Comparison of ENCODE assay signal across 1 cellular context in the genomic region with DNA sequence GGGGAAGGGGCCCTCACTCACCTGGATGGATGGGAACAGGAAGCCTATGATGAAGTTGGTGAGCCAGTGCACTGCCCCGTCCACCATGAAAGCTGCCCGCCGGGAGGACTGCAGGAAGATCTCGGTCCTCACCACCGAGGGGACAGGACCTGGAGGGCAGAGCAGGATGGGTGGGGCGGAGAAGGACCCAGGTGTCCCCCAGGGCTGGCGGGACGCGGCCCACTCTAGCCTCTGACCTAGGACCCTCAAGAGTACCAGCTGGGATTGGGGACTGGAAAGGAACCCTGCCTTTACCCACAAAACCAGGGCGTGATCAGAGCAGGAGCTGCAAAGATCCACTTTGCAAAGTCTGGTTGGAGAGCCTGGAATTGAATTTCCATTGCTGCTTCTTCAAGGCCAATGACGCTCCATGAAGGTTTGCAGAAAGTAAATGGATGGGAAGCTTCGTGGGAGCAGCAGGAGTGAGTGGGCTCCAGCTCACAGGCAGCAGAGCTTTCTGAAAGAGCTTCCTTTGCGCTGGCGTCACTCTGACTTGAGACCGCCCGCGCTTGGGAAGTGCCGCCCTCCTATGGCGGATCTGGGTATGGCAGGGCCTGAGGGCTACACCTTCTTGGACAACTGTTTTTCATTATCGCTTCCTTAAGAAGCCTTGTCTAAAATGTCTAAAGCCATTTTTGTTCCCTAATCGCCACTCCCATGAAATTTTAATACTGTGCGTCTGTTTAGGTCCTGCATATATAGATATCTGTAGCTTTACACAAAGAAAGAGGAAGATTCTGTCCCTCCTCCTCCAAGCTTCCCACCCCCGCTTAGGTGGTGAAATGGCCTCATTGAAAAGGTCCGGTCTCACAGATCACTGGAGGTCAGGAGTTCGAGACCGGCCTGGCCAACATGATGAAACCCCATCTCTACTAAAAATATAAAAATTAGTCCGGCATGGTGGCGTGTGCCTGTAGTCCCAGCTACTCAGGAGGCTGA.
A peak's percentile ranks its signal among the peaks of the same experiment; 100 is the strongest.
TF ChIP-seq lines count a peak whose summit lies in the region.

No MANE protein-coding gene starts in this region.

TF ChIP-seq in GM12878, 131 proteins besides CTCF, POLR2A, EP300 and RAD21 (continued from another document):
- TF ChIP-seq, protein P1, sequence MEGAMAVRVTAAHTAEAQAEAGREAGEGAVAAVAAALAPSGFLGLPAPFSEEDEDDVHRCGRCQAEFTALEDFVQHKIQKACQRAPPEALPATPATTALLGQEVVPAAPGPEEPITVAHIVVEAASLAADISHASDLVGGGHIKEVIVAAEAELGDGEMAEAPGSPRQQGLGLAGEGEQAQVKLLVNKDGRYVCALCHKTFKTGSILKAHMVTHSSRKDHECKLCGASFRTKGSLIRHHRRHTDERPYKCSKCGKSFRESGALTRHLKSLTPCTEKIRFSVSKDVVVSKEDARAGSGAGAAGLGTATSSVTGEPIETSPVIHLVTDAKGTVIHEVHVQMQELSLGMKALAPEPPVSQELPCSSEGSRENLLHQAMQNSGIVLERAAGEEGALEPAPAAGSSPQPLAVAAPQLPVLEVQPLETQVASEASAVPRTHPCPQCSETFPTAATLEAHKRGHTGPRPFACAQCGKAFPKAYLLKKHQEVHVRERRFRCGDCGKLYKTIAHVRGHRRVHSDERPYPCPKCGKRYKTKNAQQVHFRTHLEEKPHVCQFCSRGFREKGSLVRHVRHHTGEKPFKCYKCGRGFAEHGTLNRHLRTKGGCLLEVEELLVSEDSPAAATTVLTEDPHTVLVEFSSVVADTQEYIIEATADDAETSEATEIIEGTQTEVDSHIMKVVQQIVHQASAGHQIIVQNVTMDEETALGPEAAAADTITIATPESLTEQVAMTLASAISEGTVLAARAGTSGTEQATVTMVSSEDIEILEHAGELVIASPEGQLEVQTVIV (IDR thresholded peaks at IDR 0.05; ENCODE audit: borderline replicate concordance, partially characterized antibody), result no peak
- TF ChIP-seq BHLHE40 (IDR thresholded peaks at IDR 0.05; ENCODE audit: borderline replicate concordance in 1 of 2, low read depth in 2 of 2, low read length in 1 of 2) (0 out of 4 replicates have a peak, but pooled peaks of 1 of the 2 experiments have one; percentile 16), YY1 (IDR thresholded peaks at IDR 0.05; ENCODE audit: low read depth, low read length) (peak; percentile 62; the same call in 1 of the 2 replicates), SREBF1 (IDR thresholded peaks at IDR 0.05; ENCODE audit: low read length) (no peak), DPF2 (IDR thresholded peaks at IDR 0.05) (0 out of 2 replicates have a peak, but pooled peaks have one; percentile 18), CBFB (IDR thresholded peaks at IDR 0.05; ENCODE audit: low read depth) (no peak), CREB1 (IDR thresholded peaks at IDR 0.05; ENCODE audit: low read depth) (0 out of 2 replicates have a peak, but pooled peaks have one; percentile 23), ZNF622 (IDR thresholded peaks at IDR 0.05) (no peak), RB1 (IDR thresholded peaks at IDR 0.05; ENCODE audit: borderline replicate concordance) (no peak), ATF7 (IDR thresholded peaks at IDR 0.05; ENCODE audit: low read depth) (peak; percentile 59; the same call in 1 of the 2 replicates), ESRRA (IDR thresholded peaks at IDR 0.05; ENCODE audit: low read length) (no peak), SMC3 (IDR thresholded peaks at IDR 0.05; ENCODE audit: borderline replicate concordance, low read length) (peak; percentile 80; the same call in 1 of the 2 replicates), IKZF1 (conservative IDR thresholded peaks at IDR 0.05) (0 out of 2 replicates have a peak, but pooled peaks have one; percentile 15), EGR1 (IDR thresholded peaks at IDR 0.05; ENCODE audit: borderline replicate concordance in 1 of 2, low read depth in 2 of 2, low read length in 2 of 2) (peak in 1 of 2 experiments; percentile 36; a peak in 1 of 3 replicates), KAT2A (conservative IDR thresholded peaks at IDR 0.05; ENCODE audit: control insufficient read depth, low read depth, low read length) (no peak), MTA3 (IDR thresholded peaks at IDR 0.05; ENCODE audit: borderline replicate concordance, low read length) (no peak), IRF4 (IDR thresholded peaks at IDR 0.05; ENCODE audit: low read depth, low read length) (no peak), RUNX3 (IDR thresholded peaks at IDR 0.05; ENCODE audit: low read length) (no peak), BRCA1 (IDR thresholded peaks at IDR 0.05; ENCODE audit: low read depth, low read length) (no peak), ETV6 (conservative IDR thresholded peaks at IDR 0.05 in 1 of 2, IDR thresholded peaks at IDR 0.05 in 1 of 2; ENCODE audit: borderline replicate concordance in 1 of 2, low read depth in 1 of 2) (no peak), CREM (IDR thresholded peaks at IDR 0.05; ENCODE audit: low read depth) (peak; percentile 36; the same call in 1 of the 2 replicates), LARP7 (IDR thresholded peaks at IDR 0.05) (no peak)
- TF ChIP-seq, protein P2, sequence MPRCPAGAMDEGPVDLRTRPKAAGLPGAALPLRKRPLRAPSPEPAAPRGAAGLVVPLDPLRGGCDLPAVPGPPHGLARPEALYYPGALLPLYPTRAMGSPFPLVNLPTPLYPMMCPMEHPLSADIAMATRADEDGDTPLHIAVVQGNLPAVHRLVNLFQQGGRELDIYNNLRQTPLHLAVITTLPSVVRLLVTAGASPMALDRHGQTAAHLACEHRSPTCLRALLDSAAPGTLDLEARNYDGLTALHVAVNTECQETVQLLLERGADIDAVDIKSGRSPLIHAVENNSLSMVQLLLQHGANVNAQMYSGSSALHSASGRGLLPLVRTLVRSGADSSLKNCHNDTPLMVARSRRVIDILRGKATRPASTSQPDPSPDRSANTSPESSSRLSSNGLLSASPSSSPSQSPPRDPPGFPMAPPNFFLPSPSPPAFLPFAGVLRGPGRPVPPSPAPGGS (IDR thresholded peaks at IDR 0.05; ENCODE audit: borderline replicate concordance, insufficient read depth, low read depth, low read length, poor library complexity, severe bottlenecking), result no peak
- TF ChIP-seq, protein P3, sequence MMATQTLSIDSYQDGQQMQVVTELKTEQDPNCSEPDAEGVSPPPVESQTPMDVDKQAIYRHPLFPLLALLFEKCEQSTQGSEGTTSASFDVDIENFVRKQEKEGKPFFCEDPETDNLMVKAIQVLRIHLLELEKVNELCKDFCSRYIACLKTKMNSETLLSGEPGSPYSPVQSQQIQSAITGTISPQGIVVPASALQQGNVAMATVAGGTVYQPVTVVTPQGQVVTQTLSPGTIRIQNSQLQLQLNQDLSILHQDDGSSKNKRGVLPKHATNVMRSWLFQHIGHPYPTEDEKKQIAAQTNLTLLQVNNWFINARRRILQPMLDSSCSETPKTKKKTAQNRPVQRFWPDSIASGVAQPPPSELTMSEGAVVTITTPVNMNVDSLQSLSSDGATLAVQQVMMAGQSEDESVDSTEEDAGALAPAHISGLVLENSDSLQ (IDR thresholded peaks at IDR 0.05), result peak; percentile 21; the same call in 1 of the 2 replicates
- TF ChIP-seq, protein P4, sequence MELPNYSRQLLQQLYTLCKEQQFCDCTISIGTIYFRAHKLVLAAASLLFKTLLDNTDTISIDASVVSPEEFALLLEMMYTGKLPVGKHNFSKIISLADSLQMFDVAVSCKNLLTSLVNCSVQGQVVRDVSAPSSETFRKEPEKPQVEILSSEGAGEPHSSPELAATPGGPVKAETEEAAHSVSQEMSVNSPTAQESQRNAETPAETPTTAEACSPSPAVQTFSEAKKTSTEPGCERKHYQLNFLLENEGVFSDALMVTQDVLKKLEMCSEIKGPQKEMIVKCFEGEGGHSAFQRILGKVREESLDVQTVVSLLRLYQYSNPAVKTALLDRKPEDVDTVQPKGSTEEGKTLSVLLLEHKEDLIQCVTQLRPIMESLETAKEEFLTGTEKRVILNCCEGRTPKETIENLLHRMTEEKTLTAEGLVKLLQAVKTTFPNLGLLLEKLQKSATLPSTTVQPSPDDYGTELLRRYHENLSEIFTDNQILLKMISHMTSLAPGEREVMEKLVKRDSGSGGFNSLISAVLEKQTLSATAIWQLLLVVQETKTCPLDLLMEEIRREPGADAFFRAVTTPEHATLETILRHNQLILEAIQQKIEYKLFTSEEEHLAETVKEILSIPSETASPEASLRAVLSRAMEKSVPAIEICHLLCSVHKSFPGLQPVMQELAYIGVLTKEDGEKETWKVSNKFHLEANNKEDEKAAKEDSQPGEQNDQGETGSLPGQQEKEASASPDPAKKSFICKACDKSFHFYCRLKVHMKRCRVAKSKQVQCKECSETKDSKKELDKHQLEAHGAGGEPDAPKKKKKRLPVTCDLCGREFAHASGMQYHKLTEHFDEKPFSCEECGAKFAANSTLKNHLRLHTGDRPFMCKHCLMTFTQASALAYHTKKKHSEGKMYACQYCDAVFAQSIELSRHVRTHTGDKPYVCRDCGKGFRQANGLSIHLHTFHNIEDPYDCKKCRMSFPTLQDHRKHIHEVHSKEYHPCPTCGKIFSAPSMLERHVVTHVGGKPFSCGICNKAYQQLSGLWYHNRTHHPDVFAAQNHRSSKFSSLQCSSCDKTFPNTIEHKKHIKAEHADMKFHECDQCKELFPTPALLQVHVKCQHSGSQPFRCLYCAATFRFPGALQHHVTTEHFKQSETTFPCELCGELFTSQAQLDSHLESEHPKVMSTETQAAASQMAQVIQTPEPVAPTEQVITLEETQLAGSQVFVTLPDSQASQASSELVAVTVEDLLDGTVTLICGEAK (IDR thresholded peaks at IDR 0.05; ENCODE audit: borderline replicate concordance), result no peak
